Comparison of ENCODE assay signal across 8 cellular contexts in genomic region chr10:110641256-110641655, GRCh38. TPM values are rescaled to one million over a fixed set of nuclear protein-coding genes. Genes with fewer than 3 reads are reported as not detected.
DNase-seq lines count a peak whose midpoint lies in the region; ATAC-seq, FAIRE-seq and TF ChIP-seq lines count a peak whose summit lies in the region.

No MANE protein-coding gene starts in this region.

- no peak for FAIRE-seq in H54 (lab: Jason Lieb, UNC)
- no peak for FAIRE-seq in GM19239 (lab: Jason Lieb, UNC)

- no peaks in the 10 kb centered on the region for H3K9me3 ChIP-seq in CD8-positive, alpha-beta T cell (ENCODE audit: low read length)
- no peaks in the 10 kb centered on the region; the same call in 1 of the 2 replicates for H3K9me3 ChIP-seq in SJSA1 (replicated peaks)

- CTCF ChIA-PET in CD8-positive, alpha-beta T cell (lab: Charles Lee), result interaction anchor here (1.9 kb wide), 1 partner anchor 31 kb away, joined by 4 read pairs; no protein-coding TSS in a partner anchor

- no peak for TF ChIP-seq POLR2A in H54 (IDR thresholded peaks at IDR 0.05; ENCODE audit: low read depth, low read length)

- no peak for TF ChIP-seq CTCF in CD8-positive, alpha-beta T cell (IDR thresholded peaks at IDR 0.05)
- no peak for TF ChIP-seq CTCF in fibroblast of mammary gland (conservative IDR thresholded peaks at IDR 0.05; ENCODE audit: control insufficient read depth, insufficient read depth, low read depth, low read length)

- H3K4me1 Mint-ChIP-seq in CD8-positive, alpha-beta T cell (ENCODE audit: low read depth), result peaks cover 26% of the 10 kb centered on the region

- H3K4me3 ChIP-seq in CD8-positive, alpha-beta T cell (ENCODE audit: low read depth, low read length), result no peak overlapping the region
- no peak overlapping the region for H3K4me3 ChIP-seq in SJSA1
- no peak overlapping the region for H3K4me3 ChIP-seq in fibroblast of mammary gland (ENCODE audit: control insufficient read depth, low read depth, low read length)

- H3K4me3 Mint-ChIP-seq in CD8-positive, alpha-beta T cell, result no peak overlapping the region

- H3K4me1 ChIP-seq in CD8-positive, alpha-beta T cell (ENCODE audit: insufficient read depth, low read length), result peaks cover 18% of the 10 kb centered on the region
- peaks cover 45% of the 10 kb centered on the region for H3K4me1 ChIP-seq in SJSA1 (replicated peaks)

- peaks cover 35% of the 10 kb centered on the region for H3K27me3 ChIP-seq in CD8-positive, alpha-beta T cell (ENCODE audit: insufficient read depth, low read length)
- no peaks in the 10 kb centered on the region for H3K27me3 ChIP-seq in SJSA1 (replicated peaks)

- ATAC-seq in CD8-positive, alpha-beta T cell, result peak; percentile 71

- H3K27ac ChIP-seq in CD8-positive, alpha-beta T cell (ENCODE audit: low read depth, low read length), result no peak overlapping the region
- no peak overlapping the region for H3K27ac ChIP-seq in SJSA1

- peak in 4 of 7 experiments; percentile 26 to 54 (median 32) for DNase-seq in CD8-positive, alpha-beta T cell
- DNase-seq in H54 (ENCODE audit: insufficient read length, low spot score), result peak; percentile 25
- peak; percentile 59 to 68 for DNase-seq in SJSA1 (ENCODE audit: low read depth in 1 of 2, low spot score in 2 of 2)
- DNase-seq in fibroblast of mammary gland (ENCODE audit: low read depth), result peak; percentile 8
- peak; percentile 65 for DNase-seq in stimulated activated CD4-positive, alpha-beta T cell treated with anti-CD3 and anti-CD28 coated beads, Interleukin-1b, Interleukin-23, amount 100 ng/mL, for 48 hours
- DNase-seq in GM19239 (ENCODE audit: insufficient read length, low spot score), result no peak
- no peak for DNase-seq in NOMO-1 treated with dmso at 0.1 percent for 144 hours (lab: John Stamatoyannopoulos, UW; ENCODE audit: unreplicated experiment)
- no peak for DNase-seq in amygdala (lab: John Stamatoyannopoulos, UW)

- no peaks in the 10 kb centered on the region for H3K36me3 Mint-ChIP-seq in CD8-positive, alpha-beta T cell

- POLR2A ChIA-PET in CD8-positive, alpha-beta T cell (lab: Charles Lee), result no interaction called here

- H3K9me3 Mint-ChIP-seq in CD8-positive, alpha-beta T cell, result no peaks in the 10 kb centered on the region

- peaks cover 45% of the 10 kb centered on the region for H3K27me3 Mint-ChIP-seq in CD8-positive, alpha-beta T cell (ENCODE audit: low read depth)

- H3K36me3 ChIP-seq in CD8-positive, alpha-beta T cell (ENCODE audit: insufficient read depth, low read length), result no peaks in the 10 kb centered on the region
- peaks cover 11% of the 10 kb centered on the region; the same call in 1 of the 2 replicates for H3K36me3 ChIP-seq in SJSA1

- H3K27ac Mint-ChIP-seq in CD8-positive, alpha-beta T cell, result no peak overlapping the region

- intact Hi-C loops in CD8-positive, alpha-beta T cell (cut with DNase I, micrococcal nuclease), result no loop called here

RNA-seq across cellular contexts. Expression of gene RBM20, which starts 2.9 kb away (rescaled TPM):
- total RNA-seq in CD8-positive, alpha-beta T cell, result 1 to 10 TPM; 1.3 to 1.7 TPM
- total RNA-seq in SJSA1 (2014; rRNA removed; shearing (Covaris generic)), result 16.5 and 17.0 TPM in 2 replicates

Comparison
In these comparisons a context has a peak if more than half of its experiments do, and no peak if none do; other contexts are left out.
1. DNase-seq: peak in CD8-positive, alpha-beta T cell (4 of 7), H54 (single experiment), SJSA1 (2 of 2), fibroblast of mammary gland (single experiment) and stimulated activated CD4-positive, alpha-beta T cell treated with anti-CD3 and anti-CD28 coated beads, Interleukin-1b, Interleukin-23, amount 100 ng/mL, for 48 hours (single experiment); none in GM19239 (single experiment), NOMO-1 treated with dmso at 0.1 percent for 144 hours (single experiment) and amygdala (0 of 56).